20 cellular contexts compared by ENCODE assay signal in the genomic region with DNA sequence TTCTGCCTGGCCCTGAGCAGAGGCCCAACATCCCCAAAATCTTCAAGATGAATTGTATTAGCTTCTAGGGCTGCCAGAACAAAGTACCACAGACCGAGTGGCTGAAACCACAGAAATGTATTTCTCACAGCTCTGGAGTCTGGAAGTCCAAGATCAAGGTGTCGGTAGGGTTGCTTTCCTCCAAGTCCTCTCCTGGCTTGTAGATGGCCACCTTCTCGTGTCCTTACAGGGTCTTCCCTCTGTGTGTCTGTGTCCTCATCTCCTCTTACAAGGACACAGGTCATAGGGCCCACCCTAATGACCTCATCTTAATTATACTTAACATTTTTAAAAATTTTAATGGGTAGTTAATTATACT.
"Had no signal": no experiment of that assay in that cellular context is flagged by ENCODE, and none has a peak within 500 bp of the region (broad histone marks: within the 10 kb centered on the region; RNA-seq: fewer than 3 reads in every experiment).

No MANE protein-coding gene starts in this region.

- DNase-seq: cerebellar nuclear complex; effector CD4-positive, alpha-beta T cell; natural killer cell; sigmoid colon; stimulated activated CD4-positive, alpha-beta T cell treated with anti-CD3 and anti-CD28 coated beads, Interleukin-2, amount 100 ng/mL, for 24 hours; stimulated activated CD4-positive, alpha-beta T cell treated with anti-CD3 and anti-CD28 coated beads, Interleukin-4, amount 100 ng/mL, for 24 hours; stimulated activated naive CD4-positive, alpha-beta T cell treated with Interleukin-2 at 50 U/mL for 16 hours; stomach; tibial artery had no signal

- H3K9me3 Mint-ChIP-seq: natural killer cell; neural crest cell; stimulated activated effector memory CD8-positive, alpha-beta T cell treated with anti-CD3 and anti-CD28 coated beads, Interleukin-12 subunit alpha, Interleukin-12 subunit beta, amount 100 ng/mL, for 72 hours; type B pancreatic cell had no signal

- H3K27ac Mint-ChIP-seq: natural killer cell; stimulated activated effector memory CD8-positive, alpha-beta T cell treated with anti-CD3 and anti-CD28 coated beads, Interleukin-12 subunit alpha, Interleukin-12 subunit beta, amount 100 ng/mL, for 72 hours had no signal

- H3K4me3 Mint-ChIP-seq: natural killer cell; stimulated activated effector memory CD8-positive, alpha-beta T cell treated with anti-CD3 and anti-CD28 coated beads, Interleukin-12 subunit alpha, Interleukin-12 subunit beta, amount 100 ng/mL, for 72 hours had no signal

- H3K27me3 Mint-ChIP-seq: type B pancreatic cell had no signal

- FAIRE-seq: colon, frontal cortex, keratinocyte had no signal

- H3K9me3 ChIP-seq: lower lobe of right lung, prostate gland, right atrium auricular region, sigmoid colon, stomach, tibial artery had no signal

- ATAC-seq: left ventricle myocardium superior; lower lobe of right lung; natural killer cell; stimulated activated effector memory CD8-positive, alpha-beta T cell treated with anti-CD3 and anti-CD28 coated beads, Interleukin-12 subunit alpha, Interleukin-12 subunit beta, amount 100 ng/mL, for 72 hours had no signal

- H3K36me3 Mint-ChIP-seq: natural killer cell; stimulated activated effector memory CD8-positive, alpha-beta T cell treated with anti-CD3 and anti-CD28 coated beads, Interleukin-12 subunit alpha, Interleukin-12 subunit beta, amount 100 ng/mL, for 72 hours; type B pancreatic cell had no signal

- H3K4me3 ChIP-seq: dorsolateral prefrontal cortex, lower lobe of right lung, prostate gland, right atrium auricular region, sigmoid colon, stomach, tibial artery had no signal

- H3K27ac ChIP-seq: dorsolateral prefrontal cortex, lower lobe of right lung, prostate gland, right atrium auricular region had no signal

- H3K4me1 ChIP-seq: prostate gland had no signal

- H3K36me3 ChIP-seq: lower lobe of right lung, prostate gland, right atrium auricular region, sigmoid colon, stomach had no signal

- H3K27me3 ChIP-seq: dorsolateral prefrontal cortex, right atrium auricular region, sigmoid colon, tibial artery had no signal
